ENCODE assay signal across 8 cellular contexts in the genomic region with DNA sequence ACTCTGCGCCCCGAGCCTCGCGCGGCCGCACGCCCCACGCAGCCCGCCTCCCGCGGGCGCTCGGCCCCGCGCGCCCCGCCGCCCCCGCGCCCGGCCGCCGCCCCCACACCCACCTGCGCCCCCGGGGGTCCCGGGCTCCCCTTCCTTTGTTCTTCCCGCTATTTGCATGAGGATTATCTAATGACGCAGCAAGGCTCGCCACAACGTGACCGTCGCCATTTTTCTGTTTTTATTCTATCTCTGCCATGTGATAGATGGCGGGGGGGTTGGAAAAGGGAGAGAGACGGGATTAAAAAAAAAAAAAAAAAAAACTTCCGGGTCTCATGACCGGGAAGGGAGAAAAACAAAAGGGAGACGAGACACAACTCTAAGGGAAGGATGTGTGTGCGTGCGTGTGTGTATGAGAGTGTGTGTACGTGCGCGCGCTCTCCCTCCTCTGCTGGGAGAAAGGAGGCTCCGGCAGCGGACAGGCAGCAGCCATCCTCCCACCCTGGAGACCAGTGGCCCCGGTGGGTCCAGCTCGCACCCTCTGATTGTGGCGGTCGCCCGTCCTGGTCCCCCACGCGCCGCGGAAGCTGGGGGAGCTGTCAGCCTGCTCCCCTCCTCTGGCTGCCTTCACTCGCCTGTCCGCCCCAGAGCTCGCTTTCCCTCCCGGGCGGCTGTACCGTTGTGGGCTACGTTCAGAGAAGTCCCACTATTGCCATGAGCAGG.
DNase-seq lines count a peak whose midpoint lies in the region; ATAC-seq and TF ChIP-seq lines count a peak whose summit lies in the region.

No MANE protein-coding gene starts in this region.

- no peaks in the 10 kb centered on the region for H3K36me3 ChIP-seq in effector memory CD4-positive, alpha-beta T cell (ENCODE audit: control insufficient read depth, insufficient read depth, low read length)
- H3K36me3 ChIP-seq in right lobe of liver: no peaks in the 10 kb centered on the region

- peak overlapping the region; percentile 87 for H3K4me3 Mint-ChIP-seq in activated CD4-positive, alpha-beta memory T cell treated with anti-CD3 and anti-CD28 coated beads for 36 hours

- ATAC-seq in HG03439 (IDR thresholded peaks at IDR 0.05; ENCODE audit: unreplicated experiment) (peak; percentile 43), right lobe of liver (peak; percentile 50 to 56 (median 52))

- CTCF ChIA-PET in activated CD4-positive, alpha-beta memory T cell treated with anti-CD3 and anti-CD28 coated beads for 36 hours (lab: Charles Lee): interaction anchor here (0.7 kb wide), 1 partner anchor 9 kb away, joined by 3 read pairs; no protein-coding TSS in a partner anchor

- peak overlapping the region; percentile 95 for H3K4me3 ChIP-seq in effector memory CD4-positive, alpha-beta T cell (ENCODE audit: insufficient read depth, low read depth, low read length, poor library complexity, severe bottlenecking)
- H3K4me3 ChIP-seq in right lobe of liver: peak overlapping the region; percentile 57 to 76 (median 74)

- H3K27me3 ChIP-seq in effector memory CD4-positive, alpha-beta T cell (replicated peaks; ENCODE audit: control insufficient read depth, insufficient read depth, low read length, poor library complexity, severe bottlenecking): no peaks in the 10 kb centered on the region
- no peaks in the 10 kb centered on the region for H3K27me3 ChIP-seq in right lobe of liver

- no peaks in the 10 kb centered on the region for H3K27me3 Mint-ChIP-seq in activated CD4-positive, alpha-beta memory T cell treated with anti-CD3 and anti-CD28 coated beads for 36 hours

- peaks cover 53% of the 10 kb centered on the region for H3K4me1 Mint-ChIP-seq in activated CD4-positive, alpha-beta memory T cell treated with anti-CD3 and anti-CD28 coated beads for 36 hours (ENCODE audit: low read depth)

- under 1% methylated on average over 24 of the region's 61 CpGs for WGBS in right lobe of liver (ENCODE audit: insufficient coverage, low coverage, low lambda C conversion rate, missing lambda C conversion rate)

- intact Hi-C loops in activated CD4-positive, alpha-beta memory T cell treated with anti-CD3 and anti-CD28 coated beads for 36 hours (cut with micrococcal nuclease): loop anchor here (1.0 to 10.0 kb wide), 14 partner anchors 66 to 1867 kb away; partner anchors contain the start of genes EFCAB7, ITGB3BP, LEPR and LEPROT
- intact Hi-C loops in right lobe of liver (cut with DNase I): loop anchor here in 1 of 2 donors (10.0 kb wide), 1 partner anchor 137 kb away; no protein-coding TSS in a partner anchor

- H3K27ac ChIP-seq in effector memory CD4-positive, alpha-beta T cell (ENCODE audit: insufficient read depth, low read length, poor library complexity, severe bottlenecking): peak overlapping the region; percentile 97
- peak overlapping the region; percentile 98 to 100 (median 99) for H3K27ac ChIP-seq in right lobe of liver

- DNase-seq in activated gamma-delta T cell treated with Interleukin-2 at 50 U/mL for 16 hours (peak; percentile 41), activated gamma-delta T cell (lab: John Stamatoyannopoulos, UW) (no peak), NCI-H748 treated with DMSO at 0.1 percent for 48 hours (lab: John Stamatoyannopoulos, UW) (peak; percentile 40), right lobe of liver (peak; percentile 74 to 82 (median 75))
- DNase-seq in activated CD4-positive, alpha-beta memory T cell treated with anti-CD3 and anti-CD28 coated beads for 36 hours: peak; percentile 66
- peak; percentile 34 to 42 (median 37) for DNase-seq in effector memory CD4-positive, alpha-beta T cell
- DNase-seq in stimulated activated CD4-positive, alpha-beta T cell treated with anti-CD3 and anti-CD28 coated beads, Interleukin-2, amount 100 ng/mL, for 48 hours: peak; percentile 26 to 42

- TF ChIP-seq CTCF in right lobe of liver (IDR thresholded peaks at IDR 0.05): no peak

- peaks cover 21% of the 10 kb centered on the region for H3K4me1 ChIP-seq in effector memory CD4-positive, alpha-beta T cell (ENCODE audit: control insufficient read depth, insufficient read depth, low read length, poor library complexity, severe bottlenecking)
- H3K4me1 ChIP-seq in right lobe of liver: peaks cover 0 to 10% (median 0%) of the 10 kb centered on the region in 4 donors

- peak; percentile 57 for TF ChIP-seq POLR2A in right lobe of liver (IDR thresholded peaks at IDR 0.05)

- H3K27ac Mint-ChIP-seq in activated CD4-positive, alpha-beta memory T cell treated with anti-CD3 and anti-CD28 coated beads for 36 hours: peak overlapping the region; percentile 93

- H3K9me3 Mint-ChIP-seq in activated CD4-positive, alpha-beta memory T cell treated with anti-CD3 and anti-CD28 coated beads for 36 hours: no peaks in the 10 kb centered on the region

- POLR2A ChIA-PET in activated CD4-positive, alpha-beta memory T cell treated with anti-CD3 and anti-CD28 coated beads for 36 hours (lab: Charles Lee): interaction anchor here (0.7 to 1.3 kb wide), 2 partner anchors 80 to 102 kb away, joined by 3 to 7 read pairs; partner anchors contain the start of gene AK4

- peaks cover 3% of the 10 kb centered on the region for H3K36me3 Mint-ChIP-seq in activated CD4-positive, alpha-beta memory T cell treated with anti-CD3 and anti-CD28 coated beads for 36 hours

- no peaks in the 10 kb centered on the region for H3K9me3 ChIP-seq in effector memory CD4-positive, alpha-beta T cell (ENCODE audit: control insufficient read depth, low read length)
- H3K9me3 ChIP-seq in right lobe of liver: no peaks in the 10 kb centered on the region
